9 cellular contexts compared by ENCODE assay signal in genomic region chr11:35158371-35159081, GRCh38. TPM values are rescaled to one million over a fixed set of nuclear protein-coding genes. Genes with fewer than 3 reads are reported as not detected.
DNase-seq lines count a peak whose midpoint lies in the region; ATAC-seq and TF ChIP-seq lines count a peak whose summit lies in the region.
"Had no signal": no experiment of that assay in that cellular context is flagged by ENCODE, and none has a peak within 500 bp of the region (broad histone marks: within the 10 kb centered on the region; RNA-seq: fewer than 3 reads in every experiment).

No MANE protein-coding gene starts in this region.

- no peak for DNase-seq in activated naive CD4-positive, alpha-beta T cell (lab: John Stamatoyannopoulos, UW)
- DNase-seq in mesenchymal stem cell = peak; percentile 78
- DNase-seq in upper lobe of right lung = no peak
- no peak for DNase-seq in stimulated activated CD8-positive, alpha-beta memory T cell treated with anti-CD3 and anti-CD28 coated beads, Interleukin-4, amount 100 ng/mL, for 48 hours
- DNase-seq: NCI-H510A had no signal

- no peak overlapping the region for H2AFZ ChIP-seq in mesenchymal stem cell (ENCODE audit: low read depth, low read length)

- H3K27me3 ChIP-seq in mesenchymal stem cell (ENCODE audit: control insufficient read depth in 1 of 2, insufficient read depth in 1 of 2, low read length in 2 of 2) = no peaks in the 10 kb centered on the region
- H3K27me3 ChIP-seq in upper lobe of right lung = no peaks in the 10 kb centered on the region

- H3K27me3 Mint-ChIP-seq in activated naive CD4-positive, alpha-beta T cell treated with anti-CD3 and anti-CD28 coated beads, Interleukin-2, amount 50 U/mL, for 24 hours = no peaks in the 10 kb centered on the region

- H2AK5ac ChIP-seq in mesenchymal stem cell (ENCODE audit: low read length, severe bottlenecking) = no peak overlapping the region

- no peak overlapping the region for H2BK15ac ChIP-seq in mesenchymal stem cell (ENCODE audit: low read depth, poor library complexity, severe bottlenecking)

- peak overlapping the region in 1 of 2 experiments; percentile 27 for H3K4ac ChIP-seq in mesenchymal stem cell (ENCODE audit: low read depth in 1 of 2, low read length in 2 of 2)

- H3K14ac ChIP-seq in mesenchymal stem cell (ENCODE audit: low read length in 2 of 2) = no peak overlapping the region

- intact Hi-C loops in upper lobe of right lung (cut with DNase I) = no loop called here

- H3K9me3 Mint-ChIP-seq in activated naive CD4-positive, alpha-beta T cell treated with anti-CD3 and anti-CD28 coated beads, Interleukin-2, amount 50 U/mL, for 24 hours = no peaks in the 10 kb centered on the region

- ATAC-seq in upper lobe of right lung (peak; percentile 66), GM19395 (IDR thresholded peaks at IDR 0.05; ENCODE audit: unreplicated experiment) (no peak), HG03095 (IDR thresholded peaks at IDR 0.05; ENCODE audit: unreplicated experiment) (no peak)

- H3K36me3 Mint-ChIP-seq in activated naive CD4-positive, alpha-beta T cell treated with anti-CD3 and anti-CD28 coated beads, Interleukin-2, amount 50 U/mL, for 24 hours = peaks cover 55% of the 10 kb centered on the region

- no peak overlapping the region for H3K23ac ChIP-seq in mesenchymal stem cell (ENCODE audit: low read length in 2 of 2)

- peak overlapping the region in 1 of 2 experiments; percentile 45 for H3K4me3 ChIP-seq in mesenchymal stem cell (ENCODE audit: insufficient read depth in 1 of 2, low read depth in 1 of 2, low read length in 2 of 2)
- no peak overlapping the region for H3K4me3 ChIP-seq in upper lobe of right lung

- peak overlapping the region in 1 of 2 experiments; percentile 10 for H2BK12ac ChIP-seq in mesenchymal stem cell (ENCODE audit: low read length in 2 of 2)

- peak overlapping the region; percentile 75 for H3K9ac ChIP-seq in mesenchymal stem cell (ENCODE audit: low read length)

- WGBS in mesenchymal stem cell = 79% methylated on average over 5 of the region's 6 CpGs

- H3K79me1 ChIP-seq in mesenchymal stem cell (replicated peaks; ENCODE audit: low read length, poor library complexity, severe bottlenecking) = no peaks in the 10 kb centered on the region

- no peak overlapping the region for H2BK120ac ChIP-seq in mesenchymal stem cell (ENCODE audit: low read depth, low read length)

- H3K27ac Mint-ChIP-seq in activated naive CD4-positive, alpha-beta T cell treated with anti-CD3 and anti-CD28 coated beads, Interleukin-2, amount 50 U/mL, for 24 hours = peak overlapping the region; percentile 91

- H3K36me3 ChIP-seq in mesenchymal stem cell (ENCODE audit: control insufficient read depth in 1 of 2, insufficient read depth in 2 of 2, low read depth in 1 of 2, low read length in 2 of 2) = peaks cover 3 to 96% of the 10 kb centered on the region in 2 experiments
- peaks cover 2% of the 10 kb centered on the region for H3K36me3 ChIP-seq in upper lobe of right lung

- H3K4me3 Mint-ChIP-seq in activated naive CD4-positive, alpha-beta T cell treated with anti-CD3 and anti-CD28 coated beads, Interleukin-2, amount 50 U/mL, for 24 hours = peak overlapping the region; percentile 76

- TF ChIP-seq CTCF in upper lobe of right lung (IDR thresholded peaks at IDR 0.05) = no peak

- H3K9me3 ChIP-seq in mesenchymal stem cell (ENCODE audit: control insufficient read depth, low read length) (no peaks in the 10 kb centered on the region), upper lobe of right lung (no peaks in the 10 kb centered on the region)

- no peak overlapping the region for H2BK5ac ChIP-seq in mesenchymal stem cell (ENCODE audit: low read depth, low read length, poor library complexity, severe bottlenecking)

- H3K4me2 ChIP-seq in mesenchymal stem cell (ENCODE audit: low read length, poor library complexity, severe bottlenecking) = no peak overlapping the region

- H3K18ac ChIP-seq in mesenchymal stem cell (ENCODE audit: low read depth in 1 of 2, low read length in 2 of 2) = no peak overlapping the region

- H3K4me1 ChIP-seq in mesenchymal stem cell (ENCODE audit: control insufficient read depth, insufficient read depth, low read depth, low read length) (peaks cover 14% of the 10 kb centered on the region), upper lobe of right lung (peaks cover 66% of the 10 kb centered on the region)

- H4K91ac ChIP-seq in mesenchymal stem cell (ENCODE audit: low read length) = peak overlapping the region; percentile 43

- H3K4me1 Mint-ChIP-seq in activated naive CD4-positive, alpha-beta T cell treated with anti-CD3 and anti-CD28 coated beads, Interleukin-2, amount 50 U/mL, for 24 hours = peaks cover 99% of the 10 kb centered on the region

- H3K27ac ChIP-seq in cingulate gyrus (ENCODE audit: low read depth, low read length) (peak overlapping the region; percentile 1), mesenchymal stem cell (ENCODE audit: low read length, poor library complexity, severe bottlenecking) (peak overlapping the region; percentile 5), upper lobe of right lung (peak overlapping the region; percentile 68)

- H4K8ac ChIP-seq in mesenchymal stem cell (ENCODE audit: low read length) = no peak overlapping the region

RNA-seq across cellular contexts. Expression of gene CD44, which starts 19.6 kb away (rescaled TPM):
- polyA plus RNA-seq in mesenchymal stem cell (2013, experiment 1 of 2) = 1,373 TPM
- 1,315 TPM for polyA plus RNA-seq in mesenchymal stem cell (2013, experiment 2 of 2)
- total RNA-seq in upper lobe of right lung = 548 TPM

Comparison
In these comparisons a context has a peak if more than half of its experiments do, and no peak if none do; other contexts are left out.
1. H3K27ac ChIP-seq: peak in every context shown above with its lines; median percentile 68 in upper lobe of right lung; 5 in mesenchymal stem cell; 1 in cingulate gyrus.